Comparison of ENCODE assay signal across 34 cellular contexts in genomic region chr10:124394583-124394982, GRCh38. TPM values are rescaled to one million over a fixed set of nuclear protein-coding genes. Genes with fewer than 3 reads are reported as not detected.
DNase-seq lines count a peak whose midpoint lies in the region; TF ChIP-seq lines count a peak whose summit lies in the region.
"Had no signal": no experiment of that assay in that cellular context is flagged by ENCODE, and none has a peak within 500 bp of the region (broad histone marks: within the 10 kb centered on the region; RNA-seq: fewer than 3 reads in every experiment).

No MANE protein-coding gene starts in this region.

- H3K9me3 ChIP-seq in mammary epithelial cell (replicated peaks; ENCODE audit: insufficient read depth, low read length) (no peaks in the 10 kb centered on the region), smooth muscle cell (replicated peaks; ENCODE audit: low read depth) (no peaks in the 10 kb centered on the region)
- H3K9me3 ChIP-seq: adrenal gland, body of pancreas, gastroesophageal sphincter, prostate gland, sigmoid colon, thyroid gland had no signal

- H3K27me3 ChIP-seq in mammary epithelial cell (ENCODE audit: insufficient read depth, low read length) (no peaks in the 10 kb centered on the region), smooth muscle cell (ENCODE audit: low read depth) (no peaks in the 10 kb centered on the region)
- H3K27me3 ChIP-seq: adrenal gland, body of pancreas, gastroesophageal sphincter, hepatocyte, sigmoid colon, thyroid gland had no signal

- TF ChIP-seq CTCF in mammary epithelial cell (conservative IDR thresholded peaks at IDR 0.05 in 1 of 2, IDR thresholded peaks at IDR 0.05 in 1 of 2; ENCODE audit: extremely low read depth in 1 of 2, insufficient read depth in 1 of 2, low read depth in 1 of 2, low read length in 2 of 2) (no peak), smooth muscle cell (IDR thresholded peaks at IDR 0.05; ENCODE audit: borderline replicate concordance, insufficient read depth, poor library complexity, severe bottlenecking) (no peak)

- H3K27ac ChIP-seq in mammary epithelial cell (ENCODE audit: insufficient read depth, low read depth, low read length) (peak overlapping the region; percentile 2), smooth muscle cell (ENCODE audit: low read depth) (peak overlapping the region; percentile 28)
- H3K27ac ChIP-seq: adrenal gland, body of pancreas, gastroesophageal sphincter, hepatocyte, prostate gland, sigmoid colon, thyroid gland had no signal

- H3K4me3 ChIP-seq in mammary epithelial cell (replicated peaks in 1 of 3; ENCODE audit: insufficient read depth in 1 of 3, low read depth in 2 of 3, low read length in 3 of 3), result no peak overlapping the region
- H3K4me3 ChIP-seq in smooth muscle cell, result no peak overlapping the region
- H3K4me3 ChIP-seq: adrenal gland, body of pancreas, gastroesophageal sphincter, hepatocyte, prostate gland, sigmoid colon, thyroid gland had no signal

- H3K36me3 ChIP-seq in mammary epithelial cell (ENCODE audit: insufficient read depth, low read length) (peaks cover 19% of the 10 kb centered on the region), smooth muscle cell (ENCODE audit: low read depth) (peaks cover 10% of the 10 kb centered on the region)
- H3K36me3 ChIP-seq: prostate gland had no signal

- no TSS peak for BruUV-seq in mammary epithelial cell (replicated peaks; lab: Mats Ljungman, UMichigan)

- H4K20me1 ChIP-seq in mammary epithelial cell (ENCODE audit: insufficient read depth, low read length), result no peaks in the 10 kb centered on the region
- H4K20me1 ChIP-seq in smooth muscle cell (ENCODE audit: low read depth), result peaks cover 15% of the 10 kb centered on the region

- H3K9ac ChIP-seq in mammary epithelial cell (ENCODE audit: insufficient read depth, low read length) (no peak overlapping the region), smooth muscle cell (ENCODE audit: low read depth) (no peak overlapping the region)

- DNase-seq in GM03348 (ENCODE audit: low spot score) (peak; percentile 1), NCI-H526 treated with DMSO at 0.1 percent for 48 hours (lab: John Stamatoyannopoulos, UW) (peak; percentile 23), mammary epithelial cell (peak; percentile 78), smooth muscle cell (lab: John Stamatoyannopoulos, UW; ENCODE audit: unreplicated experiment) (no peak), NCI-H82 (lab: John Stamatoyannopoulos, UW) (no peak), NCI-H2196 treated with DMSO at 0.1 percent for 48 hours (lab: John Stamatoyannopoulos, UW; ENCODE audit: unreplicated experiment) (no peak)
- no peak for DNase-seq in activated CD8-positive, alpha-beta memory T cell treated with anti-CD3 and anti-CD28 coated beads, Interleukin-2, amount 50 U/mL, for 48 hours
- DNase-seq: activated CD4-positive, alpha-beta T cell treated with anti-CD3 and anti-CD28 coated beads, Interleukin-2, amount 50 U/mL, for 48 hours; activated CD4-positive, CD25-positive, alpha-beta regulatory T cell treated with anti-CD3 and anti-CD28 coated beads, Interleukin-2, amount 50 U/mL, for 72 hours; activated naive CD4-positive, alpha-beta T cell; body of pancreas; C1 segment of cervical spinal cord; COR-L47; DMS79; H9; left cardiac atrium; NCI-H1092; NCI-H1694 treated with DMSO at 0.1 percent for 48 hours; NCI-H510A; occipital lobe; OCI-M1; SHP77; stimulated activated CD4-positive, alpha-beta T cell treated with anti-CD3 and anti-CD28 coated beads, Interleukin-4, amount 100 ng/mL, for 24 hours; T-helper 2 cell; thyroid gland had no signal

- dilution Hi-C loops in mammary epithelial cell (cut with HindIII; ENCODE audit: low sequenced_read_pairs), result loop anchor here (5.0 kb wide), 1 partner anchor 397 kb away; no protein-coding TSS in a partner anchor

- 25% methylated on average over 1 of the region's 1 CpG for WGBS in mammary epithelial cell (ENCODE audit: low coverage, missing lambda C conversion rate)
- 33% methylated on average over 1 of the region's 1 CpG for WGBS in smooth muscle cell (ENCODE audit: low lambda C conversion rate)

- in situ Hi-C loops in mammary epithelial cell (cut with MboI; ENCODE audit: low sequenced_read_pairs in 2 of 2), result loop anchor here in 1 of 2 donors (25.0 kb wide), 1 partner anchor 307 kb away; the partner anchor contains the start of gene CHST15

- H3K4me2 ChIP-seq in mammary epithelial cell (ENCODE audit: insufficient read depth, low read depth, low read length) (no peak overlapping the region), smooth muscle cell (no peak overlapping the region)
- H3K4me2 ChIP-seq: hepatocyte had no signal

- peaks cover 18% of the 10 kb centered on the region for H3K4me1 ChIP-seq in mammary epithelial cell (ENCODE audit: insufficient read depth, low read length)
- H3K4me1 ChIP-seq in smooth muscle cell (ENCODE audit: low read depth), result no peaks in the 10 kb centered on the region
- H3K4me1 ChIP-seq: prostate gland, thyroid gland had no signal

- H2AFZ ChIP-seq in mammary epithelial cell (ENCODE audit: low read depth, low read length) (no peak overlapping the region), smooth muscle cell (ENCODE audit: low read depth) (no peak overlapping the region)
- H2AFZ ChIP-seq: hepatocyte had no signal

- no peaks in the 10 kb centered on the region for H3K79me2 ChIP-seq in mammary epithelial cell (ENCODE audit: insufficient read depth, low read length)
- no peaks in the 10 kb centered on the region for H3K79me2 ChIP-seq in smooth muscle cell (ENCODE audit: low read depth)
- H3K79me2 ChIP-seq: hepatocyte had no signal

- intact Hi-C loops in mammary epithelial cell (cut with micrococcal nuclease), result loop anchor here (2.0 kb wide), 1 partner anchor 22 kb away; no protein-coding TSS in a partner anchor

- H3F3A ChIP-seq in smooth muscle cell (ENCODE audit: low read depth), result peaks cover 10% of the 10 kb centered on the region

- CTCF ChIA-PET in mammary epithelial cell (lab: Charles Lee; ENCODE audit: low non-redundant PET), result no interaction called here

RNA-seq across cellular contexts. Expression of gene OAT, which starts 24.1 kb away (rescaled TPM):
- total RNA-seq in mammary epithelial cell (100 to 1,000 TPM; 204 to 225 TPM), smooth muscle cell (107 and 174 TPM in 2 replicates)
- polyA plus RNA-seq in mammary epithelial cell (215 TPM), smooth muscle cell (125 and 160 TPM in 2 replicates)
- polyA minus RNA-seq in mammary epithelial cell, result 162 TPM

RNA-seq across cellular contexts. Expression of gene NKX1-2, which starts 55.3 kb away (rescaled TPM):
- total RNA-seq in mammary epithelial cell (1 to 10 TPM; 4.4 to 5.2 TPM), smooth muscle cell (0.18 TPM in 1 of 2 replicates, not detected in the other)
- polyA plus RNA-seq in mammary epithelial cell (3.4 TPM), smooth muscle cell (not detected in 2 replicates)
- 6.5 TPM for polyA minus RNA-seq in mammary epithelial cell
- total RNA-seq: adrenal gland; body of pancreas; chondrocyte; fibroblast of lung; left cardiac atrium; lung microvascular endothelial cell; natural killer cell treated with Interleukin-12 subunit alpha and Interleukin-12 subunit beta and Interleukin-15 and Interleukin-18, amount 100 ng/mL, for 72 hours; sigmoid colon; thyroid gland had no signal
- polyA plus RNA-seq: adrenal gland, fibroblast of lung, sigmoid colon had no signal

Comparison
In these comparisons a context has a peak if more than half of its experiments do, and no peak if none do; other contexts are left out.
1. DNase-seq: peak in GM03348 (single experiment), NCI-H526 treated with DMSO at 0.1 percent for 48 hours (single experiment) and mammary epithelial cell (single experiment); none in smooth muscle cell (single experiment), NCI-H82 (single experiment), NCI-H2196 treated with DMSO at 0.1 percent for 48 hours (single experiment) and activated CD8-positive, alpha-beta memory T cell treated with anti-CD3 and anti-CD28 coated beads, Interleukin-2, amount 50 U/mL, for 48 hours (single experiment).